ENCODE assay signal across 8 cellular contexts in genomic region chr16:58684001-58684353, GRCh38. TPM values are rescaled to one million over a fixed set of nuclear protein-coding genes. Genes with fewer than 3 reads are reported as not detected.
DNase-seq lines count a peak whose midpoint lies in the region; ATAC-seq lines count a peak whose summit lies in the region.

No MANE protein-coding gene starts in this region.

- peak overlapping the region; percentile 74 for H3K27ac ChIP-seq in BLaER1
- H3K27ac ChIP-seq in right cardiac atrium (ENCODE audit: low read length): peak overlapping the region; percentile 83

- H3K9me3 ChIP-seq in BLaER1 (no peaks in the 10 kb centered on the region), right cardiac atrium (ENCODE audit: control insufficient read depth, low read length) (no peaks in the 10 kb centered on the region), skeletal muscle satellite cell (replicated peaks; ENCODE audit: low read length) (no peaks in the 10 kb centered on the region)

- H3K4me3 Mint-ChIP-seq in activated naive CD8-positive, alpha-beta T cell: peak overlapping the region; percentile 92

- peak overlapping the region; percentile 96 for H3K4me2 ChIP-seq in BLaER1
- H3K4me2 ChIP-seq in skeletal muscle satellite cell (ENCODE audit: low read length): peak overlapping the region; percentile 98

- H3K4me1 ChIP-seq in BLaER1 (peaks cover 12% of the 10 kb centered on the region), right cardiac atrium (ENCODE audit: control insufficient read depth, insufficient read depth, low read length) (peaks cover 6% of the 10 kb centered on the region), skeletal muscle satellite cell (ENCODE audit: control insufficient read depth, insufficient read depth, low read length) (peaks cover 16% of the 10 kb centered on the region)

- H3K9ac ChIP-seq in BLaER1 (peak overlapping the region; percentile 81), skeletal muscle satellite cell (ENCODE audit: low read depth, low read length) (peak overlapping the region; percentile 95)

- no peaks in the 10 kb centered on the region for H3K9me3 Mint-ChIP-seq in activated naive CD8-positive, alpha-beta T cell (ENCODE audit: low read depth)

- H3K4me3 ChIP-seq in BLaER1 (peak overlapping the region; percentile 84), right cardiac atrium (ENCODE audit: low read length) (peak overlapping the region; percentile 87), skeletal muscle satellite cell (ENCODE audit: low read length) (peak overlapping the region; percentile 93)

- no peaks in the 10 kb centered on the region for H4K20me1 ChIP-seq in BLaER1

- H3K27me3 Mint-ChIP-seq in activated naive CD8-positive, alpha-beta T cell: no peaks in the 10 kb centered on the region

- H3K27ac Mint-ChIP-seq in activated naive CD8-positive, alpha-beta T cell: peak overlapping the region; percentile 75

- H3K27me3 ChIP-seq in BLaER1: no peaks in the 10 kb centered on the region
- H3K27me3 ChIP-seq in right cardiac atrium (ENCODE audit: control insufficient read depth, insufficient read depth): no peaks in the 10 kb centered on the region
- no peaks in the 10 kb centered on the region for H3K27me3 ChIP-seq in skeletal muscle satellite cell (ENCODE audit: control insufficient read depth, insufficient read depth, low read length)

- DNase-seq in right cardiac atrium: no peak
- DNase-seq in GM19240 (ENCODE audit: insufficient read length, low spot score): no peak
- no peak for DNase-seq in activated CD4-positive, CD25-positive, alpha-beta regulatory T cell treated with anti-CD3 and anti-CD28 coated beads, Interleukin-2, amount 50 U/mL, for 72 hours

- peaks cover 5% of the 10 kb centered on the region for H3K36me3 Mint-ChIP-seq in activated naive CD8-positive, alpha-beta T cell

- H3K36me3 ChIP-seq in BLaER1 (peaks cover 13% of the 10 kb centered on the region; the same call in 1 of the 2 replicates), skeletal muscle satellite cell (ENCODE audit: insufficient read depth, low read length) (peaks cover 14% of the 10 kb centered on the region)

- WGBS in right cardiac atrium: 2% methylated on average over 3 of the region's 3 CpGs

- intact Hi-C loops in right cardiac atrium (cut with DNase I): loop anchor here in 2 of 4 donors (5.0 to 10.0 kb wide), 2 partner anchors 51 to 73 kb away; partner anchors contain the start of gene GOT2 (in 1 of the 2)

- ATAC-seq in HG02678 (IDR thresholded peaks at IDR 0.05; ENCODE audit: unreplicated experiment): peak; percentile 7
- peak; percentile 35 to 65 for ATAC-seq in right cardiac atrium
- ATAC-seq in GM18873 (IDR thresholded peaks at IDR 0.05; ENCODE audit: low FRiP score, unreplicated experiment): no peak

- peaks cover 19% of the 10 kb centered on the region for H3K4me1 Mint-ChIP-seq in activated naive CD8-positive, alpha-beta T cell (ENCODE audit: low read depth)

RNA-seq across cellular contexts. Expression of gene SLC38A7, which starts 0.6 kb away (rescaled TPM):
- total RNA-seq in right cardiac atrium: 10 to 100 TPM; 16.5 to 21.3 (median 19.0) TPM
- polyA plus RNA-seq in right cardiac atrium: 13.3 TPM
- 16.6 and 35.5 TPM in 2 replicates for total RNA-seq in skeletal muscle satellite cell (2012; rRNA removed)

RNA-seq across cellular contexts. Expression of gene GOT2, which starts 50.1 kb away (rescaled TPM):
- total RNA-seq in right cardiac atrium: 100 to 1,000 TPM; 245 to 329 (median 314) TPM
- polyA plus RNA-seq in right cardiac atrium: 313 TPM
- total RNA-seq in skeletal muscle satellite cell (2012; rRNA removed): 29.9 and 34.7 TPM in 2 replicates

RNA-seq across cellular contexts. Expression of gene CNOT1, which starts 54.4 kb away (rescaled TPM):
- 10 to 100 TPM; 54.3 to 85.8 (median 79.9) TPM for total RNA-seq in right cardiac atrium
- 26.3 TPM for polyA plus RNA-seq in right cardiac atrium
- 99.4 and 123 TPM in 2 replicates for total RNA-seq in skeletal muscle satellite cell (2012; rRNA removed)
